In the genomic region with DNA sequence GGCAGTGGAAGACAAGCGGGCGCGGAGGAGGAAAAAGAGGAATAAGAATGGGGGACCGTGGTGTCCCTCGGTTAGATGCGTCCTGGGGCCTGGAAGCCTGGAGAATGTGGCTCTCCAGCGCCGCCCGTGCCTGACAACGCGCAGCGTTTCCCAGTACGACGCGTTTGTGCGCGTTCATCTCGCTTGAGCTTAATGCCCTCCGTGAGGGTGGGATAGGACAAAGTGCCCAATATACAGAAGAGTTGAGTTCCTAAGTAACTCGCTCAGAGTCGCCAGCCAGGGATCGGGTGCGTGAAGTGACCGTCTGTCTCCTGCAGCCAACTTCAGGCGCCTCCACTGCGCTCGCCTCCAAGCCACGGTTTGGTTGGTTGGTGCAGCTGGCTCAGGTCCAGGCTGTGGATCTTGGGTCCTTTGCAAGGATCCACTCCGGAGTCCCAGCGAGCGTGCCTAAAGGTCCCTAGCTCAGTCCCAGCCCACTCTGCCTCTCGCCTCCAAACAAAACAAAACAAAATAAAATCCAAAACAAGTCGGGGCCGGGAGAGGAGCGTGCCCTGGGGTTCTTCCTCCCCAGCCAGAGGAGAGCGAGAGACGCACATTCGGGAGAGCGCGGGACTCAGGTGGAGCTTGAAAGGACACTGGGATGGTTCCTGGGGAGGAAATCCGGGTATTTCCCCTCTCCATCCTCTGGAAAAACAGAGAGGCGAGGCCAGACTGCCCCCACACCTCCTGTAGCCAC, we compare ENCODE assay signal across 9 cellular contexts. TPM values are rescaled to one million over a fixed set of nuclear protein-coding genes. Genes with fewer than 3 reads are reported as not detected.
A peak's percentile ranks its signal among the peaks of the same experiment; 100 is the strongest.
DNase-seq lines count a peak whose midpoint lies in the region; ATAC-seq and TF ChIP-seq lines count a peak whose summit lies in the region.
"Had no signal": no experiment of that assay in that cellular context is flagged by ENCODE, and none has a peak within 500 bp of the region (broad histone marks: within the 10 kb centered on the region; RNA-seq: fewer than 3 reads in every experiment).

No MANE protein-coding gene starts in this region.

- DNase-seq in left ventricle myocardium inferior: no peak
- no peak for DNase-seq in left cardiac atrium
- DNase-seq in upper lobe of right lung: peak; percentile 61
- DNase-seq in hypothalamus (lab: John Stamatoyannopoulos, UW): no peak
- DNase-seq in tibial artery: no peak

- no peak overlapping the region for H3K9ac ChIP-seq in iPS-18a (ENCODE audit: low read length)

- no peaks in the 10 kb centered on the region for H3K36me3 ChIP-seq in left ventricle myocardium inferior
- H3K36me3 ChIP-seq in iPS-18a (ENCODE audit: control insufficient read depth, low read depth, low read length): no peaks in the 10 kb centered on the region
- H3K36me3 ChIP-seq in upper lobe of right lung: no peaks in the 10 kb centered on the region
- H3K36me3 ChIP-seq in tibial artery: no peaks in the 10 kb centered on the region
- H3K36me3 ChIP-seq: vagina had no signal

- H3K9me3 ChIP-seq in left ventricle myocardium inferior (replicated peaks) (no peaks in the 10 kb centered on the region), iPS-18a (ENCODE audit: control insufficient read depth, low read depth, low read length) (no peaks in the 10 kb centered on the region), upper lobe of right lung (no peaks in the 10 kb centered on the region), tibial artery (no peaks in the 10 kb centered on the region)
- H3K9me3 ChIP-seq: vagina had no signal

- H3K27me3 ChIP-seq in left ventricle myocardium inferior (ENCODE audit: low read depth) (peaks cover 68% of the 10 kb centered on the region), iPS-18a (ENCODE audit: control insufficient read depth, insufficient read depth, low read length) (peaks cover 78% of the 10 kb centered on the region), upper lobe of right lung (peaks cover 58% of the 10 kb centered on the region), tibial artery (peaks cover 12 to 73% of the 10 kb centered on the region in 2 donors)

- no peak for ATAC-seq in left cardiac atrium
- no peak for ATAC-seq in upper lobe of right lung
- no peak for ATAC-seq in GM21367 (IDR thresholded peaks at IDR 0.05; ENCODE audit: unreplicated experiment)

- intact Hi-C loops in left ventricle myocardium inferior (cut with micrococcal nuclease): no loop called here
- intact Hi-C loops in left cardiac atrium (cut with DNase I): no loop called here
- intact Hi-C loops in upper lobe of right lung (cut with DNase I): no loop called here
- intact Hi-C loops in tibial artery (cut with DNase I; ENCODE audit: low total_unique reads): no loop called here

- H3K27ac ChIP-seq in left ventricle myocardium inferior (replicated peaks) (no peak overlapping the region), VCaP (no peak overlapping the region), iPS-18a (ENCODE audit: low read length) (no peak overlapping the region), upper lobe of right lung (no peak overlapping the region), tibial artery (no peak overlapping the region)
- H3K27ac ChIP-seq: vagina had no signal

- no peak for TF ChIP-seq CTCF in left ventricle myocardium inferior (IDR thresholded peaks at IDR 0.05; ENCODE audit: borderline replicate concordance)
- TF ChIP-seq CTCF in VCaP (conservative IDR thresholded peaks at IDR 0.05): peak; percentile 37; the same call in 1 of the 2 replicates
- TF ChIP-seq CTCF in upper lobe of right lung (IDR thresholded peaks at IDR 0.05): no peak
- TF ChIP-seq CTCF in tibial artery (IDR thresholded peaks at IDR 0.05): no peak

- H3K4me1 ChIP-seq in left ventricle myocardium inferior (peaks cover 75% of the 10 kb centered on the region), iPS-18a (ENCODE audit: control insufficient read depth, low read depth, low read length) (peaks cover 39% of the 10 kb centered on the region), upper lobe of right lung (peaks cover 43% of the 10 kb centered on the region), tibial artery (peaks cover 0 to 63% (median 44%) of the 10 kb centered on the region in 4 donors)

- H3K4me3 ChIP-seq in left ventricle myocardium inferior (peak overlapping the region; percentile 40), iPS-18a (ENCODE audit: low read length) (peak overlapping the region; percentile 36), upper lobe of right lung (no peak overlapping the region), tibial artery (no peak overlapping the region)

RNA-seq across cellular contexts. Expression of a gene that starts 1.0 kb away (rescaled TPM):
- total RNA-seq in left ventricle myocardium inferior (not detected), left cardiac atrium (not detected), upper lobe of right lung (not detected)
- total RNA-seq: vagina had no signal

RNA-seq across cellular contexts. Expression of a gene that starts 3.2 kb away (rescaled TPM):
- total RNA-seq in left ventricle myocardium inferior (57.4 TPM), left cardiac atrium (10 to 100 TPM; 51.1 to 60.1 TPM), upper lobe of right lung (74.9 TPM)

RNA-seq across cellular contexts. Expression of a gene that starts 3.5 kb away (rescaled TPM):
- total RNA-seq in left ventricle myocardium inferior: not detected
- total RNA-seq in left cardiac atrium: not detected
- total RNA-seq in upper lobe of right lung: not detected
- total RNA-seq: vagina had no signal

RNA-seq across cellular contexts. Expression of a gene that starts 28.1 kb away (rescaled TPM):
- 81.1 TPM for total RNA-seq in left ventricle myocardium inferior
- total RNA-seq in left cardiac atrium: 10 to 100 TPM; 74.1 to 79.5 TPM
- 121 TPM for total RNA-seq in upper lobe of right lung

RNA-seq across cellular contexts. Expression of a gene that starts 48.4 kb away (rescaled TPM):
- not detected for total RNA-seq in left ventricle myocardium inferior
- total RNA-seq in left cardiac atrium: under 1 TPM; 0.29 to 0.39 TPM
- 46.8 TPM for total RNA-seq in upper lobe of right lung

Comparison
In these comparisons a context has a peak if more than half of its experiments do, and no peak if none do; other contexts are left out.
1. H3K4me3 ChIP-seq: peak in left ventricle myocardium inferior (single experiment) and iPS-18a (single experiment); none in upper lobe of right lung (single experiment) and tibial artery (0 of 2).